Comparison of ENCODE assay signal across 10 cellular contexts in the genomic region with DNA sequence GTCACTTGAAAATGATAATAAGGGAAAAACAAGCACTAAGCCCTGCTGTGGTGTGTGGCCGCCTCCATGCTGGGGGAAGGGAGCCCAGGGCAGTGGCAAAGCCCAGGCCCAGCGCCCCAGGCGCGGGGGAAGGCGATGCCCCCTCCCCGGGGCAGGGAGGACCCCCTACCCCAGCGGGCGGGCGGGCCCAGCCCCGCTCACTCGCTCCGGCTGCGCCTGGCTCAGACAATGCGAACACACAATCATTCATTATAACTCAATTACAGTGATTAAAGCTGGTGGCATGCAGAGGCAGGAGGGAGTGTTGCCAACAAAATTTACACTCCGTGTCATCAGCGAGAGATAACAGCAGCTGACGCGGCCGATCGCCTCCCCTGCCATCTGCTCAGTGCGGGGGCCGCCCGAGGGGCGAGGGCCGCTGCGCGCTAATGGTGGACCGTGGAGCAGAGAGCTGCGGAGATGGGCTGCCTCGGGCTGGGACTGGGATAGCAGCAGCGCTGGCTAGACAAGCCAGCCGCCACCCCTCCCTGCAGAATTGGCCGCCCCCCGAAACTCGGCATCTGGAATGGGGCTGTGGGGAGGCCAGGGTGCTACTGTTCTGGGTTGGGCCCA.
DNase-seq lines count a peak whose midpoint lies in the region; ATAC-seq and TF ChIP-seq lines count a peak whose summit lies in the region.
"Had no signal": no experiment of that assay in that cellular context is flagged by ENCODE, and none has a peak within 500 bp of the region (broad histone marks: within the 10 kb centered on the region; RNA-seq: fewer than 3 reads in every experiment).

No MANE protein-coding gene starts in this region.

- H3K9me2 ChIP-seq in MM.1S (replicated peaks; ENCODE audit: insufficient read depth, low read length) = no peaks in the 10 kb centered on the region

- H3K4me2 ChIP-seq in MM.1S (ENCODE audit: low read depth, low read length) = no peak overlapping the region

- no peaks in the 10 kb centered on the region for H3K36me3 Mint-ChIP-seq in activated T-cell treated with anti-CD3 and anti-CD28 coated beads, Interleukin-2, amount 50 U/mL, for 72 hours (ENCODE audit: insufficient read depth in 2 of 2)

- TF ChIP-seq CTCF in MM.1S (IDR thresholded peaks at IDR 0.05; ENCODE audit: low read length) = no peak

- no peaks in the 10 kb centered on the region for H3K4me1 Mint-ChIP-seq in activated T-cell treated with anti-CD3 and anti-CD28 coated beads, Interleukin-2, amount 50 U/mL, for 72 hours (ENCODE audit: low read depth)

- H3K27ac ChIP-seq in MM.1S (ENCODE audit: low read length) = no peak overlapping the region

- no peak overlapping the region for H3K4me3 Mint-ChIP-seq in activated T-cell treated with anti-CD3 and anti-CD28 coated beads, Interleukin-2, amount 50 U/mL, for 72 hours

- no peaks in the 10 kb centered on the region for H3K27me3 Mint-ChIP-seq in activated T-cell treated with anti-CD3 and anti-CD28 coated beads, Interleukin-2, amount 50 U/mL, for 72 hours (ENCODE audit: low read depth)

- no peaks in the 10 kb centered on the region for H3K79me2 ChIP-seq in MM.1S (ENCODE audit: low read length)

- no peaks in the 10 kb centered on the region for H3K9me3 ChIP-seq in MM.1S (replicated peaks; ENCODE audit: insufficient read depth, low read length)
- H3K9me3 ChIP-seq: mucosa of descending colon had no signal

- H3K27ac Mint-ChIP-seq in activated T-cell treated with anti-CD3 and anti-CD28 coated beads, Interleukin-2, amount 50 U/mL, for 72 hours = no peak overlapping the region

- H2AFZ ChIP-seq in MM.1S (ENCODE audit: low read length) = no peak overlapping the region

- DNase-seq in AG20443 (ENCODE audit: low spot score) = peak; percentile 80
- peak; percentile 64 for DNase-seq in NCI-H1436 (lab: John Stamatoyannopoulos, UW)
- DNase-seq in amniotic epithelial cell (ENCODE audit: low read depth) = peak; percentile 70
- DNase-seq in myocyte (ENCODE audit: low read depth) = peak; percentile 82
- no peak for DNase-seq in MM.1S
- DNase-seq in activated T-cell treated with anti-CD3 and anti-CD28 coated beads, Interleukin-2, amount 50 U/mL, for 72 hours = no peak
- DNase-seq in HK-2 (ENCODE audit: unreplicated experiment) = no peak
- DNase-seq: mucosa of descending colon, PC-3 had no signal

- peaks cover 25% of the 10 kb centered on the region for H3F3A ChIP-seq in MM.1S (ENCODE audit: insufficient read depth, low read length)

- peaks cover 54% of the 10 kb centered on the region for H3K4me1 ChIP-seq in MM.1S (ENCODE audit: low read length)

- H3K4me3 ChIP-seq in MM.1S (ENCODE audit: low read length) = no peak overlapping the region
- H3K4me3 ChIP-seq: mucosa of descending colon had no signal

- H4K20me1 ChIP-seq in MM.1S (ENCODE audit: insufficient read depth, low read length) = no peaks in the 10 kb centered on the region

- H3K9ac ChIP-seq in MM.1S (ENCODE audit: low read length) = no peak overlapping the region

- H3K9me3 Mint-ChIP-seq in activated T-cell treated with anti-CD3 and anti-CD28 coated beads, Interleukin-2, amount 50 U/mL, for 72 hours = no peaks in the 10 kb centered on the region

- H3K27me3 ChIP-seq in MM.1S (replicated peaks; ENCODE audit: insufficient read depth, low read length) = no peaks in the 10 kb centered on the region

- no peaks in the 10 kb centered on the region for H3K36me3 ChIP-seq in MM.1S (replicated peaks; ENCODE audit: insufficient read depth, low read length)

- no peak for ATAC-seq in GM18498 (IDR thresholded peaks at IDR 0.05; ENCODE audit: unreplicated experiment)
- no peak for ATAC-seq in activated T-cell treated with anti-CD3 and anti-CD28 coated beads, Interleukin-2, amount 50 U/mL, for 72 hours (replicated peaks in 1 of 2)
- ATAC-seq: mucosa of descending colon, PC-3 had no signal

Comparison
In these comparisons a context has a peak if more than half of its experiments do, and no peak if none do; other contexts are left out.
1. DNase-seq: peak in AG20443 (single experiment), NCI-H1436 (single experiment), amniotic epithelial cell (single experiment) and myocyte (single experiment); none in MM.1S (single experiment), activated T-cell treated with anti-CD3 and anti-CD28 coated beads, Interleukin-2, amount 50 U/mL, for 72 hours (0 of 2) and HK-2 (single experiment).